In the genomic region with DNA sequence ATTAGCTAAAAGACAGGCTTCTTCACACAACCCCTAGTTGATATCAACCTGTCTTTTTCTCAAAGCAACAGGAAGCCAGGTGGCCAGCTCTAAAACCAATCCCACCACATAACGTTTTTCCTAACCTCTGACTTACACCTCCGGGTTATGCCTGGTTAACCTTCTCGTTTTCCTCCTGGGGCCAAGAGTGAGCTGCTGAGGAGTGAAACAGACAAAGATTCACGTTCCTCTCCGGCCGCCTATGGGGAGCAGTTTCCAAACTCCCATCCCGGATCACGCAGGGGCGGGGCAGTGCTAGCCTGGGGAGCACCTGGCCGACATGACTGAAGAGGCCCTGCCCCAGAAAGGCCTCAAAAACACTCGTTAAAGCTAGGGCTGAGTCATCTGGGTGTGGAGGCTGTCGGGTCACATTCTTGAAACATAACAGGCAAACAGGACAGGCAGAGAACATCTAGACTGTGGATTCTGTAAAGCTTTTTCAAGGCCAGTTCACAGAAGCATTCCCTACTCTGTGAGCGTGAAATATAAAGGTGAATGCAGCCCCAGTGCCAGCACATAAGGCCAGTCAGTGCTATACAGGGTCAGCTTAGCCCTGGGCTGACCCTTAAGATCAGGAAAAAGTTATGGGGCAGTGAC, we compare ENCODE assay signal across 8 cellular contexts. TPM values are rescaled to one million over a fixed set of nuclear protein-coding genes. Genes with fewer than 3 reads are reported as not detected.
A peak's percentile ranks its signal among the peaks of the same experiment; 100 is the strongest.
DNase-seq lines count a peak whose midpoint lies in the region; ATAC-seq and TF ChIP-seq lines count a peak whose summit lies in the region.

No MANE protein-coding gene starts in this region.

- peak overlapping the region; percentile 39 for H3K27ac ChIP-seq in OCI-LY3 (ENCODE audit: low read length)

- peaks cover 23% of the 10 kb centered on the region for H3K36me3 Mint-ChIP-seq in activated T-helper 2 cell treated with anti-CD3 and anti-CD28 coated beads, Interferon-gamma antibody, Interleukin-2, Interleukin-4, amounts not matched to agents 10 μg/mL and 5 μg/mL and 100 μg/mL, durations not matched to agents 14 hours and 24 hours and 36 hours (ENCODE audit: low read depth)

- H3K4me2 ChIP-seq in OCI-LY3 (ENCODE audit: low read length): peak overlapping the region; percentile 77

- H3K4me1 ChIP-seq in OCI-LY3 (ENCODE audit: low read length): peaks cover 53% of the 10 kb centered on the region

- no peaks in the 10 kb centered on the region for H3K27me3 ChIP-seq in OCI-LY3 (ENCODE audit: low read depth, low read length)

- DNase-seq in NCI-H1417 (lab: John Stamatoyannopoulos, UW) (peak in 2 of 3 experiments; percentile 34 to 58), NCI-H1417 treated with DMSO at 0.1 percent for 48 hours (lab: John Stamatoyannopoulos, UW) (no peak), glomerular endothelial cell (ENCODE audit: extremely low read depth, low read depth, low spot score) (peak; percentile 34), pulmonary artery endothelial cell (ENCODE audit: low read depth, low spot score) (peak; percentile 52), SKM-1 (lab: John Stamatoyannopoulos, UW; ENCODE audit: unreplicated experiment) (no peak)
- peak; percentile 31 for DNase-seq in activated T-helper 2 cell treated with anti-CD3 and anti-CD28 coated beads, Interferon-gamma antibody, Interleukin-2, Interleukin-4, amounts not matched to agents 10 μg/mL and 5 μg/mL and 100 μg/mL, durations not matched to agents 14 hours and 24 hours and 36 hours (ENCODE audit: low spot score)

- H3K4me3 ChIP-seq in OCI-LY3 (ENCODE audit: low read length): peak overlapping the region; percentile 55

- peak overlapping the region; percentile 90 for H3K27ac Mint-ChIP-seq in activated T-helper 2 cell treated with anti-CD3 and anti-CD28 coated beads, Interferon-gamma antibody, Interleukin-2, Interleukin-4, amounts not matched to agents 10 μg/mL and 5 μg/mL and 100 μg/mL, durations not matched to agents 14 hours and 24 hours and 36 hours

- H3K9me3 Mint-ChIP-seq in activated T-helper 2 cell treated with anti-CD3 and anti-CD28 coated beads, Interferon-gamma antibody, Interleukin-2, Interleukin-4, amounts not matched to agents 10 μg/mL and 5 μg/mL and 100 μg/mL, durations not matched to agents 14 hours and 24 hours and 36 hours: peaks cover 14% of the 10 kb centered on the region

- no peaks in the 10 kb centered on the region for H3K27me3 Mint-ChIP-seq in activated T-helper 2 cell treated with anti-CD3 and anti-CD28 coated beads, Interferon-gamma antibody, Interleukin-2, Interleukin-4, amounts not matched to agents 10 μg/mL and 5 μg/mL and 100 μg/mL, durations not matched to agents 14 hours and 24 hours and 36 hours (ENCODE audit: low read depth)

- intact Hi-C loops in activated T-helper 2 cell treated with anti-CD3 and anti-CD28 coated beads, Interferon-gamma antibody, Interleukin-2, Interleukin-4, amounts not matched to agents 10 μg/mL and 5 μg/mL and 100 μg/mL, durations not matched to agents 14 hours and 24 hours and 36 hours (cut with micrococcal nuclease): loop anchor here (2.0 kb wide), 1 partner anchor 26 kb away; a partner anchor contains a TSS

- peak overlapping the region; percentile 41 for H3K9ac ChIP-seq in OCI-LY3 (ENCODE audit: low read length)

- H2AFZ ChIP-seq in OCI-LY3 (ENCODE audit: low read depth, low read length): peak overlapping the region; percentile 84

- H3K36me3 ChIP-seq in OCI-LY3 (replicated peaks; ENCODE audit: low read depth, low read length): no peaks in the 10 kb centered on the region

- TF ChIP-seq CTCF in OCI-LY3 (IDR thresholded peaks at IDR 0.05; ENCODE audit: low read depth, low read length): no peak

- H3K79me2 ChIP-seq in OCI-LY3 (ENCODE audit: low read length): no peaks in the 10 kb centered on the region

- peak overlapping the region; percentile 34 for H3K4me3 Mint-ChIP-seq in activated T-helper 2 cell treated with anti-CD3 and anti-CD28 coated beads, Interferon-gamma antibody, Interleukin-2, Interleukin-4, amounts not matched to agents 10 μg/mL and 5 μg/mL and 100 μg/mL, durations not matched to agents 14 hours and 24 hours and 36 hours (ENCODE audit: low read depth)

- H3K9me3 ChIP-seq in OCI-LY3 (ENCODE audit: insufficient read depth, low read length): no peaks in the 10 kb centered on the region

- H3K4me1 Mint-ChIP-seq in activated T-helper 2 cell treated with anti-CD3 and anti-CD28 coated beads, Interferon-gamma antibody, Interleukin-2, Interleukin-4, amounts not matched to agents 10 μg/mL and 5 μg/mL and 100 μg/mL, durations not matched to agents 14 hours and 24 hours and 36 hours (ENCODE audit: low read depth): peaks cover 44% of the 10 kb centered on the region

- ATAC-seq in HG03025 (IDR thresholded peaks at IDR 0.05; ENCODE audit: low FRiP score, unreplicated experiment): peak; percentile 32

- no peaks in the 10 kb centered on the region for H4K20me1 ChIP-seq in OCI-LY3 (ENCODE audit: insufficient read depth, low read length)

RNA-seq across cellular contexts. Expression of a gene that starts 25.9 kb away (rescaled TPM):
- 14.8 and 18.7 TPM in 2 replicates for total RNA-seq in activated T-helper 2 cell treated with anti-CD3 and anti-CD28 coated beads, Interferon-gamma antibody, Interleukin-2, Interleukin-4, amounts not matched to agents 10 μg/mL and 5 μg/mL and 100 μg/mL, durations not matched to agents 14 hours and 24 hours and 36 hours
- 38.2 and 61.0 TPM in 2 replicates for total RNA-seq in glomerular endothelial cell
- total RNA-seq in pulmonary artery endothelial cell: 48.6 and 60.1 TPM in 2 replicates

RNA-seq across cellular contexts. Expression of a gene that starts 51.7 kb away (rescaled TPM):
- total RNA-seq in activated T-helper 2 cell treated with anti-CD3 and anti-CD28 coated beads, Interferon-gamma antibody, Interleukin-2, Interleukin-4, amounts not matched to agents 10 μg/mL and 5 μg/mL and 100 μg/mL, durations not matched to agents 14 hours and 24 hours and 36 hours: 145 and 148 TPM in 2 replicates
- total RNA-seq in glomerular endothelial cell: 82.1 and 86.0 TPM in 2 replicates
- total RNA-seq in pulmonary artery endothelial cell: 22.9 and 23.7 TPM in 2 replicates

Comparison
In these comparisons a context has a peak if more than half of its experiments do, and no peak if none do; other contexts are left out.
1. DNase-seq: peak in NCI-H1417 (2 of 3), activated T-helper 2 cell treated with anti-CD3 and anti-CD28 coated beads, Interferon-gamma antibody, Interleukin-2, Interleukin-4, amounts not matched to agents 10 μg/mL and 5 μg/mL and 100 μg/mL, durations not matched to agents 14 hours and 24 hours and 36 hours (single experiment), glomerular endothelial cell (single experiment) and pulmonary artery endothelial cell (single experiment); none in NCI-H1417 treated with DMSO at 0.1 percent for 48 hours (single experiment) and SKM-1 (single experiment).